ENCODE assay signal across 9 cellular contexts in genomic region chr10:62079885-62080559, GRCh38.
DNase-seq lines count a peak whose midpoint lies in the region; ATAC-seq and TF ChIP-seq lines count a peak whose summit lies in the region.
"Had no signal": no experiment of that assay in that cellular context is flagged by ENCODE, and none has a peak within 500 bp of the region (broad histone marks: within the 10 kb centered on the region; RNA-seq: fewer than 3 reads in every experiment).

No MANE protein-coding gene starts in this region.

- peaks cover 0 to 20% (median 14%) of the 10 kb centered on the region in 9 donors for H3K36me3 ChIP-seq in heart left ventricle
- peaks cover 7 to 33% (median 30%) of the 10 kb centered on the region in 3 donors for H3K36me3 ChIP-seq in tibial artery

- intact Hi-C loops in heart left ventricle (cut with DNase I) = loop anchor here in 5 of 10 donors (5.0 kb wide), 1 partner anchor 33 kb away; no protein-coding TSS in a partner anchor
- intact Hi-C loops in Right ventricle myocardium inferior (cut with DNase I) = loop anchor here (5.0 kb wide), 1 partner anchor 167 kb away; no protein-coding TSS in a partner anchor
- intact Hi-C loops in tibial artery (cut with DNase I; ENCODE audit: low total_unique reads) = loop anchor here (10.0 kb wide), 1 partner anchor 175 kb away; the partner anchor contains the start of gene ARID5B

- TF ChIP-seq CTCF in heart left ventricle (IDR thresholded peaks at IDR 0.05) (no peak), tibial artery (IDR thresholded peaks at IDR 0.05) (no peak)

- TF ChIP-seq POLR2A in heart left ventricle (IDR thresholded peaks at IDR 0.05) = no peak

- 97 to 99% (median 98%) methylated on average over 8 of the region's 8 CpGs for WGBS in heart left ventricle, 4 donors

- H3K27me3 ChIP-seq in heart left ventricle = no peaks in the 10 kb centered on the region
- no peaks in the 10 kb centered on the region for H3K27me3 ChIP-seq in tibial artery

- H3K27ac Mint-ChIP-seq in T-helper 17 cell = peak overlapping the region; percentile 95

- no peak for DNase-seq in heart left ventricle
- no peak for DNase-seq in Right ventricle myocardium inferior (ENCODE audit: missing footprints)
- DNase-seq in T-helper 17 cell = no peak
- DNase-seq in tibial artery = no peak
- DNase-seq in ureter (ENCODE audit: low spot score) = no peak
- no peak for DNase-seq in SHP77 treated with DMSO at 0.1 percent for 48 hours (lab: John Stamatoyannopoulos, UW)
- DNase-seq in NCI-H2196 (lab: John Stamatoyannopoulos, UW; ENCODE audit: unreplicated experiment) = no peak
- DNase-seq: NCI-H1092 treated with DMSO at 0.1 percent for 48 hours had no signal

- no peaks in the 10 kb centered on the region for H3K9me3 ChIP-seq in heart left ventricle
- no peaks in the 10 kb centered on the region for H3K9me3 ChIP-seq in T-helper 17 cell (ENCODE audit: control insufficient read depth, low read length, poor library complexity, severe bottlenecking)
- H3K9me3 ChIP-seq in tibial artery = no peaks in the 10 kb centered on the region

- H3K4me1 ChIP-seq in heart left ventricle (peaks cover 9 to 100% (median 84%) of the 10 kb centered on the region in 12 donors), tibial artery (peaks cover 4 to 97% (median 77%) of the 10 kb centered on the region in 4 donors)

- ATAC-seq in heart left ventricle (no peak), Right ventricle myocardium inferior (no peak), HG02678 (IDR thresholded peaks at IDR 0.05; ENCODE audit: unreplicated experiment) (peak; percentile 64), T-helper 17 cell (peak; percentile 24)

- H3K4me3 ChIP-seq in heart left ventricle (no peak overlapping the region), tibial artery (no peak overlapping the region)

- H3K36me3 Mint-ChIP-seq in T-helper 17 cell (ENCODE audit: low read depth) = peaks cover 5% of the 10 kb centered on the region

- peaks cover 33% of the 10 kb centered on the region for H3K4me1 Mint-ChIP-seq in T-helper 17 cell

- H3K4me3 Mint-ChIP-seq in T-helper 17 cell = no peak overlapping the region

- H3K27me3 Mint-ChIP-seq in T-helper 17 cell = no peaks in the 10 kb centered on the region

- peak overlapping the region in 11 of 12 donors; percentile 17 to 92 (median 88) for H3K27ac ChIP-seq in heart left ventricle
- H3K27ac ChIP-seq in tibial artery = peak overlapping the region; percentile 73 to 81

Comparison
In these comparisons a context has a peak if more than half of its experiments do, and no peak if none do; other contexts are left out.
1. ATAC-seq: peak in HG02678 (single experiment) and T-helper 17 cell (single experiment); none in heart left ventricle (0 of 4) and Right ventricle myocardium inferior (single experiment).